In the genomic region with DNA sequence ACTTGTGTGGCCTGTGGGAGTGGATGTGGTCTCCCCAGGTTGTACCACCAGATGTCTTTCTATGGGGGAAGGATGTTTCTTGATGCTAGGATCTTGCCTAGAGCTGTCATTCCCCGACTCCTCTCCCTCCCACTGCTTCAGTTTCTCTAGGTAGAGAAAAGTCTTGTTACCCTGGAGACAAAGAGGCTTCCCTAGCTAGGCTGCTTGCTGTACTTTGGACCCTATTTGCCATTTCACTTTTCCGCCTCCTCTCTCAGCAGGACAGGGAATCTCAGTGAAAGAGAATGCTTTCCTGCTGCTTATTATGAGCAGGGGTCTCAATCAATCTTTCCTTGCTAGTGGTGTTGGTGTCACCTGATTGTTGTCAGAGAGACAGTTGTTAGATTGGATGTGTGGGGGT, we compare ENCODE assay signal across 33 cellular contexts.
DNase-seq lines count a peak whose midpoint lies in the region; ATAC-seq lines count a peak whose summit lies in the region.
"Had no signal": no experiment of that assay in that cellular context is flagged by ENCODE, and none has a peak within 500 bp of the region (broad histone marks: within the 10 kb centered on the region; RNA-seq: fewer than 3 reads in every experiment).

No MANE protein-coding gene starts in this region.

- no peaks in the 10 kb centered on the region for H3K79me1 ChIP-seq in neuronal stem cell (ENCODE audit: low read depth, low read length)

- no peaks in the 10 kb centered on the region for H3K36me3 ChIP-seq in NT2/D1 (ENCODE audit: insufficient read depth, insufficient read length, low read length)
- no peaks in the 10 kb centered on the region for H3K36me3 ChIP-seq in neuronal stem cell (replicated peaks in 1 of 2; ENCODE audit: control insufficient read depth in 2 of 2, insufficient read depth in 2 of 2, low read length in 2 of 2)
- H3K36me3 ChIP-seq in HAP-1 (replicated peaks): no peaks in the 10 kb centered on the region
- H3K36me3 ChIP-seq: ascending aorta, BLaER1, cardiac muscle cell, esophagus muscularis mucosa, heart right ventricle, right lobe of liver, upper lobe of right lung had no signal

- DNase-seq in HT-29 (ENCODE audit: low spot score) (peak; percentile 38), NT2/D1 (ENCODE audit: low read depth, low spot score) (peak; percentile 8), left colon (peak in 1 of 2 donors; percentile 7), neuronal stem cell (ENCODE audit: low spot score) (peak; percentile 26), cortex of kidney (lab: John Stamatoyannopoulos, UW) (no peak), HAP-1 (ENCODE audit: low spot score in 2 of 2) (no peak), SW480 (ENCODE audit: low spot score) (no peak), NCI-H774 (lab: John Stamatoyannopoulos, UW) (no peak)
- DNase-seq: activated CD4-positive, CD25-positive, alpha-beta regulatory T cell treated with anti-CD3 and anti-CD28 coated beads, Interleukin-2, amount 50 U/mL, for 72 hours; activated CD8-positive, alpha-beta T cell treated with anti-CD3 and anti-CD28 coated beads, Interleukin-2, amount 10 ng/mL, durations not matched to agents 7 days and 5 days; activated naive CD8-positive, alpha-beta T cell treated with anti-CD3 and anti-CD28 coated beads for 36 hours; DMS53; foreskin keratinocyte; GDM1; heart right ventricle; left cardiac atrium; mesenchymal stem cell; MV-4-11; naive thymus-derived CD4-positive, alpha-beta T cell; NCI-H82; right lobe of liver; stimulated activated CD4-positive, alpha-beta T cell treated with anti-CD3 and anti-CD28 coated beads, Interleukin-4, amount 100 ng/mL, for 4 hours; stimulated activated naive B cell treated with anti-CD40 and anti-IgM and Interleukin-4, amounts not matched to agents 10 μg/mL and 1 μg/mL and 100 μg/mL, for 72 hours; T-helper 17 cell; upper lobe of right lung had no signal

- H3K9me3 ChIP-seq in NT2/D1 (ENCODE audit: insufficient read depth, low read length) (0 out of 2 replicates have a peak, but pooled peaks cover 4% of the 10 kb centered on the region), neuronal stem cell (replicated peaks in 1 of 2; ENCODE audit: control insufficient read depth in 2 of 2, insufficient read depth in 1 of 2, low read depth in 1 of 2, low read length in 2 of 2) (no peaks in the 10 kb centered on the region), HAP-1 (no peaks in the 10 kb centered on the region)
- H3K9me3 ChIP-seq: ascending aorta, BLaER1, esophagus muscularis mucosa, upper lobe of right lung had no signal

- H3K14ac ChIP-seq in neuronal stem cell (ENCODE audit: low read length): no peak overlapping the region

- no peak overlapping the region for H2BK12ac ChIP-seq in neuronal stem cell (ENCODE audit: low read length)

- ATAC-seq in left colon: peak; percentile 95
- ATAC-seq: activated CD8-positive, alpha-beta T cell treated with anti-CD3 and anti-CD28 coated beads, Interleukin-2, amount 10 ng/mL, durations not matched to agents 7 days and 5 days; foreskin keratinocyte; heart right ventricle; HepG2; left cardiac atrium; naive thymus-derived CD4-positive, alpha-beta T cell; right lobe of liver; stimulated activated naive B cell treated with anti-CD40 and anti-IgM and Interleukin-4, amounts not matched to agents 10 μg/mL and 1 μg/mL and 100 μg/mL, for 72 hours; T-helper 17 cell; upper lobe of right lung had no signal

- H2BK15ac ChIP-seq in neuronal stem cell (ENCODE audit: low read length): no peak overlapping the region

- no peak overlapping the region for H3K23ac ChIP-seq in neuronal stem cell (ENCODE audit: low read depth, low read length, poor library complexity)

- no peak overlapping the region for H3K4ac ChIP-seq in neuronal stem cell (ENCODE audit: low read length)

- no peak overlapping the region for H4K91ac ChIP-seq in neuronal stem cell (ENCODE audit: low read depth, low read length, poor library complexity)

- no peak overlapping the region for H3K4me2 ChIP-seq in neuronal stem cell (ENCODE audit: insufficient read depth, low read length, poor library complexity, severe bottlenecking)
- H3K4me2 ChIP-seq: BLaER1 had no signal

- no peak overlapping the region for H2BK120ac ChIP-seq in neuronal stem cell (ENCODE audit: low read depth, low read length)

- H2AFZ ChIP-seq in neuronal stem cell (ENCODE audit: low read length): peak overlapping the region; percentile 26
- H2AFZ ChIP-seq: parathyroid adenoma had no signal

- no peak overlapping the region for H4K8ac ChIP-seq in neuronal stem cell (ENCODE audit: low read depth, low read length)

- no peak overlapping the region for H2AK5ac ChIP-seq in neuronal stem cell (ENCODE audit: low read depth, low read length)

- H3K9ac ChIP-seq in NT2/D1 (ENCODE audit: insufficient read length, low read depth): no peak overlapping the region
- no peak overlapping the region for H3K9ac ChIP-seq in neuronal stem cell (ENCODE audit: low read depth, low read length, poor library complexity)
- H3K9ac ChIP-seq: BLaER1, parathyroid adenoma had no signal

- H3K27me3 ChIP-seq in NT2/D1 (ENCODE audit: insufficient read depth, insufficient read length): no peaks in the 10 kb centered on the region
- no peaks in the 10 kb centered on the region for H3K27me3 ChIP-seq in neuronal stem cell (ENCODE audit: control insufficient read depth in 3 of 3, insufficient read depth in 3 of 3, low read depth in 1 of 3, low read length in 3 of 3)
- no peaks in the 10 kb centered on the region for H3K27me3 ChIP-seq in HAP-1 (ENCODE audit: low read depth)
- H3K27me3 ChIP-seq: ascending aorta, BLaER1, cardiac muscle cell, esophagus muscularis mucosa, foreskin keratinocyte, heart right ventricle, right lobe of liver, upper lobe of right lung had no signal

- H3K4me3 ChIP-seq in NT2/D1 (ENCODE audit: insufficient read length, low read depth) (no peak overlapping the region), neuronal stem cell (ENCODE audit: low read length in 2 of 2) (no peak overlapping the region), HAP-1 (no peak overlapping the region)
- H3K4me3 ChIP-seq: ascending aorta, BLaER1, cardiac muscle cell, coronary artery, esophagus muscularis mucosa, heart right ventricle, right lobe of liver, upper lobe of right lung had no signal

- H3K18ac ChIP-seq in neuronal stem cell (ENCODE audit: low read length): no peak overlapping the region

- no CpG with 5 or more reads among the region's 2 CpGs for WGBS in neuronal stem cell (ENCODE audit: extremely low coverage in 2 of 2, insufficient read length in 2 of 2, insufficient replicate concordance in 1 of 2), 2 donors

- in situ Hi-C loops in HAP-1 (cut with MboI; ENCODE audit: low sequenced_read_pairs): no loop called here

- intact Hi-C loops in left colon (cut with DNase I, micrococcal nuclease): no loop called here

- no peak overlapping the region for H3K27ac ChIP-seq in neuronal stem cell (replicated peaks; ENCODE audit: low read length)
- H3K27ac ChIP-seq: ascending aorta, BLaER1, cardiac muscle cell, coronary artery, esophagus muscularis mucosa, foreskin keratinocyte, heart right ventricle, parathyroid adenoma, right lobe of liver, RWPE1, upper lobe of right lung had no signal

- no peaks in the 10 kb centered on the region for H3K4me1 ChIP-seq in NT2/D1 (ENCODE audit: insufficient read depth, insufficient read length)
- H3K4me1 ChIP-seq in neuronal stem cell (ENCODE audit: control insufficient read depth in 2 of 2, insufficient read depth in 1 of 2, low read depth in 1 of 2, low read length in 2 of 2): peaks cover 9% of the 10 kb centered on the region in 2 donors
- no peaks in the 10 kb centered on the region for H3K4me1 ChIP-seq in HAP-1
- H3K4me1 ChIP-seq: ascending aorta, BLaER1, esophagus muscularis mucosa, foreskin keratinocyte, heart right ventricle, parathyroid adenoma, right lobe of liver, upper lobe of right lung had no signal

- H2BK5ac ChIP-seq in neuronal stem cell (ENCODE audit: low read length): no peak overlapping the region

Comparison
In these comparisons a context has a peak if more than half of its experiments do, and no peak if none do; other contexts are left out.
1. DNase-seq: peak in HT-29 (single experiment), NT2/D1 (single experiment) and neuronal stem cell (single experiment); none in cortex of kidney (single experiment), HAP-1 (0 of 2), SW480 (single experiment) and NCI-H774 (single experiment).